ENCODE assay signal across 8 cellular contexts in genomic region chr14:100072783-100073346, GRCh38. TPM values are rescaled to one million over a fixed set of nuclear protein-coding genes. Genes with fewer than 3 reads are reported as not detected.
A peak's percentile ranks its signal among the peaks of the same experiment; 100 is the strongest.
DNase-seq lines count a peak whose midpoint lies in the region; ATAC-seq, FAIRE-seq and TF ChIP-seq lines count a peak whose summit lies in the region.

No MANE protein-coding gene starts in this region.

- no peaks in the 10 kb centered on the region for H3K9me3 ChIP-seq in lung (ENCODE audit: control insufficient read depth in 2 of 2, insufficient read depth in 1 of 2, low read length in 1 of 2)

- H3K27ac ChIP-seq in lung (ENCODE audit: low read depth in 1 of 2, low read length in 1 of 2), result peak overlapping the region in 1 of 2 donors; percentile 55

- peak overlapping the region; percentile 46 for H3K4me3 ChIP-seq in Jurkat, Clone E6-1 (ENCODE audit: low read length)
- no peak overlapping the region for H3K4me3 ChIP-seq in lung

- peaks cover 6 to 18% of the 10 kb centered on the region in 2 donors for H3K4me1 ChIP-seq in lung (ENCODE audit: control insufficient read depth in 2 of 2, insufficient read depth in 2 of 2, low read length in 2 of 2)

- FAIRE-seq in GM12891 (lab: Jason Lieb, UNC) (peak; percentile 68), HTR-8/SVneo (lab: Jason Lieb, UNC) (no peak)

- no peak for TF ChIP-seq POLR2A in GM12891 (IDR thresholded peaks at IDR 0.05; ENCODE audit: low read depth, low read length)

- no peak for DNase-seq in GM12891 (ENCODE audit: insufficient read length, low spot score)
- peak; percentile 74 for DNase-seq in Jurkat, Clone E6-1 (ENCODE audit: low read depth, low spot score)
- peak; percentile 73 for DNase-seq in activated T-cell treated with anti-CD3 and anti-CD28 coated beads, Interleukin-2, amount 50 U/mL, for 1 hour
- DNase-seq in lung (ENCODE audit: low spot score), result peak; percentile 52
- no peak for DNase-seq in HTR-8/SVneo (ENCODE audit: insufficient read length, low spot score)
- DNase-seq in iPS-NIHi7 (ENCODE audit: extremely low spot score), result no peak

- H3K36me3 ChIP-seq in lung (ENCODE audit: control insufficient read depth in 2 of 2, insufficient read depth in 2 of 2, low read length in 2 of 2), result no peaks in the 10 kb centered on the region

- H3K27me3 ChIP-seq in lung (ENCODE audit: control insufficient read depth, insufficient read depth), result no peaks in the 10 kb centered on the region

- 24 to 46% methylated on average over 14 of the region's 14 CpGs for WGBS in lung, 2 donors

- peak; percentile 35 for TF ChIP-seq CTCF in lung (IDR thresholded peaks at IDR 0.05; ENCODE audit: control extremely low read depth, extremely low read depth)

- ATAC-seq in lung (ENCODE audit: insufficient read depth, low FRiP score), result peak; percentile 54
- no peak for ATAC-seq in HG03097 (IDR thresholded peaks at IDR 0.05; ENCODE audit: low FRiP score, unreplicated experiment)
- no peak for ATAC-seq in HG03378 (IDR thresholded peaks at IDR 0.05; ENCODE audit: unreplicated experiment)

TF ChIP-seq in GM12891, 5 proteins besides CTCF, POLR2A, EP300 and RAD21:
- TF ChIP-seq SPI1 (IDR thresholded peaks at IDR 0.05; ENCODE audit: low read depth, low read length) (0 out of 2 replicates have a peak, but pooled peaks have one; percentile 1), TAF1 (IDR thresholded peaks at IDR 0.05; ENCODE audit: low read depth, low read length) (no peak)

RNA-seq across cellular contexts. Expression of gene EVL, which starts 7.6 kb away (rescaled TPM):
- 181 TPM for polyA plus RNA-seq in GM12891 (2012; ENCODE audit: low read depth, missing spikeins)
- polyA plus RNA-seq in Jurkat, Clone E6-1 (2012; ENCODE audit: insufficient read depth, insufficient read length), result 261 TPM
- total RNA-seq in lung, result 10 to 100 TPM; 77.9 to 78.6 TPM
- 10 to 100 TPM; 54.5 to 99.9 TPM for polyA plus RNA-seq in lung

Comparison
In these comparisons a context has a peak if more than half of its experiments do, and no peak if none do; other contexts are left out.
1. DNase-seq: peak in Jurkat, Clone E6-1 (single experiment), activated T-cell treated with anti-CD3 and anti-CD28 coated beads, Interleukin-2, amount 50 U/mL, for 1 hour (single experiment) and lung (single experiment); none in GM12891 (single experiment), HTR-8/SVneo (single experiment) and iPS-NIHi7 (single experiment).